In the genomic region with DNA sequence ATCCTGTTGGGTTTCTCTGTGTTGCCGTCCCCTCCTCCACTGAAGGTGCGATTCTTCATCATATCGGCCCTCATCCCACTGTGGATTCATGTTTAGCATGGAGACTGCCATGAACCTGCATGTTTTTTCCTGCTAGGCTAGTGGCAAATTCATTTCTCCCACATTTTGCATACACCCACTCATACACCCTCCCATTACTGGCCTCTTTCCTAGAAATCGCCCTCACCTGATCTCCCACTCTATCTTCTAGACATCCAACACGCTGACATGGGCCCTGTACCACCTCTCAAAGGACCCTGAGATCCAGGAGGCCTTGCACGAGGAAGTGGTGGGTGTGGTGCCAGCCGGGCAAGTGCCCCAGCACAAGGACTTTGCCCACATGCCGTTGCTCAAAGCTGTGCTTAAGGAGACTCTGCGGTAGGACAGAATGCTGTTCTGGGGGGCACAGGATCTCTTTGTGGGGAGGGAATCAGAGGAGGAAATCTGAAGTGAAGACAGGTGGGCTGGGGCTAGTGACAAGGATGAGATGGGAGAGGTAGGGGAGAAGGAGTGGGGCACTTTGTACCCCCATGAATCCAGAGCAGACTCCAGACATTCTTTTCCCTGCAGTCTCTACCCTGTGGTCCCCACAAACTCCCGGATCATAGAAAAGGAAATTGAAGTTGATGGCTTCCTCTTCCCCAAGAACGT, we compare ENCODE assay signal across 19 cellular contexts. TPM values are rescaled to one million over a fixed set of nuclear protein-coding genes. Genes with fewer than 3 reads are reported as not detected.
DNase-seq lines count a peak whose midpoint lies in the region; ATAC-seq and TF ChIP-seq lines count a peak whose summit lies in the region.
"Had no signal": no experiment of that assay in that cellular context is flagged by ENCODE, and none has a peak within 500 bp of the region (broad histone marks: within the 10 kb centered on the region; RNA-seq: fewer than 3 reads in every experiment).

No MANE protein-coding gene starts in this region.

- intact Hi-C loops in colonic mucosa (cut with DNase I) (no loop called here), PC-3 (cut with micrococcal nuclease) (no loop called here)

- ATAC-seq in PC-3: no peak
- ATAC-seq: HCT116 had no signal

- no peaks in the 10 kb centered on the region for H3K9me2 ChIP-seq in PC-3 (replicated peaks; ENCODE audit: low read length)

- no peaks in the 10 kb centered on the region for H3K27me3 ChIP-seq in Peyer's patch
- H3K27me3 ChIP-seq in colonic mucosa: no peaks in the 10 kb centered on the region
- H3K27me3 ChIP-seq in mucosa of stomach (ENCODE audit: control insufficient read depth, insufficient read depth, low read length): no peaks in the 10 kb centered on the region
- H3K27me3 ChIP-seq in suprapubic skin: no peaks in the 10 kb centered on the region
- H3K27me3 ChIP-seq in PC-3 (ENCODE audit: low read length): no peaks in the 10 kb centered on the region
- H3K27me3 ChIP-seq: BE2C, MG63 had no signal

- H3K4me3 ChIP-seq in Peyer's patch (no peak overlapping the region), colonic mucosa (no peak overlapping the region), mucosa of stomach (ENCODE audit: low read length) (no peak overlapping the region), suprapubic skin (no peak overlapping the region), PC-3 (ENCODE audit: low read length) (no peak overlapping the region)
- H3K4me3 ChIP-seq: MG63 had no signal

- no peak for TF ChIP-seq CTCF in Peyer's patch (IDR thresholded peaks at IDR 0.05)
- TF ChIP-seq CTCF in colonic mucosa (IDR thresholded peaks at IDR 0.05): no peak
- no peak for TF ChIP-seq CTCF in suprapubic skin (IDR thresholded peaks at IDR 0.05)
- no peak for TF ChIP-seq CTCF in PC-3 (conservative IDR thresholded peaks at IDR 0.05; ENCODE audit: low read depth, low read length)

- no peaks in the 10 kb centered on the region for H3F3A ChIP-seq in PC-3 (ENCODE audit: low read length, unreplicated experiment)

- H3K9me3 ChIP-seq in Peyer's patch (no peaks in the 10 kb centered on the region), colonic mucosa (no peaks in the 10 kb centered on the region), mucosa of stomach (ENCODE audit: control insufficient read depth, low read length) (no peaks in the 10 kb centered on the region), suprapubic skin (no peaks in the 10 kb centered on the region), PC-3 (ENCODE audit: low read length) (no peaks in the 10 kb centered on the region)
- H3K9me3 ChIP-seq: BE2C, MG63 had no signal

- no peak for TF ChIP-seq POLR2A in Peyer's patch (IDR thresholded peaks at IDR 0.05)
- no peak for TF ChIP-seq POLR2A in suprapubic skin (IDR thresholded peaks at IDR 0.05)

- H3K36me3 ChIP-seq in Peyer's patch: peaks cover 0 to 52% (median 0%) of the 10 kb centered on the region in 3 donors
- no peaks in the 10 kb centered on the region for H3K36me3 ChIP-seq in colonic mucosa
- H3K36me3 ChIP-seq in mucosa of stomach (ENCODE audit: control insufficient read depth, insufficient read depth, low read length): no peaks in the 10 kb centered on the region
- peaks cover 29% of the 10 kb centered on the region for H3K36me3 ChIP-seq in suprapubic skin
- H3K36me3 ChIP-seq in PC-3 (ENCODE audit: low read depth, low read length): no peaks in the 10 kb centered on the region
- H3K36me3 ChIP-seq: BE2C, MG63 had no signal

- POLR2A ChIA-PET in PC-3 (lab: Charles Lee; ENCODE audit: unreplicated experiment): no interaction called here

- CTCF ChIA-PET in PC-3 (lab: Charles Lee): no interaction called here

- DNase-seq in Peyer's patch: peak in 2 of 3 donors; percentile 71 to 74
- DNase-seq in colonic mucosa: peak; percentile 78
- no peak for DNase-seq in suprapubic skin (ENCODE audit: low spot score in 2 of 2)
- no peak for DNase-seq in islet precursor cell
- no peak for DNase-seq in PC-3
- DNase-seq in NCI-H82 (lab: John Stamatoyannopoulos, UW): no peak
- DNase-seq: BE2C, DMS53, GDM1, GOT3, MG63, NCI-H1417 treated with DMSO at 0.1 percent for 48 hours, NCI-H187 treated with DMSO at 0.1 percent for 48 hours, NCI-H2107, NCI-H2227 treated with DMSO at 0.1 percent for 48 hours, NCI-H510A had no signal

- no peaks in the 10 kb centered on the region for H3K79me2 ChIP-seq in PC-3 (ENCODE audit: low read length)

- no peak overlapping the region for H2AFZ ChIP-seq in PC-3 (ENCODE audit: low read length)

- 73% methylated on average over 11 of the region's 11 CpGs for WGBS in suprapubic skin

- H3K9ac ChIP-seq in colonic mucosa (ENCODE audit: low read depth in 2 of 2, low read length in 2 of 2) (peak overlapping the region in 1 of 2 donors; percentile 57), mucosa of stomach (ENCODE audit: low read length) (peak overlapping the region; percentile 2), PC-3 (ENCODE audit: low read length) (no peak overlapping the region)

- H3K4me2 ChIP-seq in PC-3 (ENCODE audit: low read length): no peak overlapping the region

- TF ChIP-seq EP300 in suprapubic skin (IDR thresholded peaks at IDR 0.05): no peak

- no peaks in the 10 kb centered on the region for H4K20me1 ChIP-seq in PC-3 (ENCODE audit: low read length)

- no TSS peak for BruUV-seq in PC-3 (replicated peaks; lab: Mats Ljungman, UMichigan)

- peak overlapping the region in 1 of 4 donors; percentile 57 for H3K27ac ChIP-seq in Peyer's patch
- no peak overlapping the region for H3K27ac ChIP-seq in colonic mucosa
- peak overlapping the region; percentile 34 for H3K27ac ChIP-seq in suprapubic skin
- H3K27ac ChIP-seq in PC-3 (ENCODE audit: low read length): no peak overlapping the region

- no peaks in the 10 kb centered on the region for H3K4me1 ChIP-seq in Peyer's patch
- no peaks in the 10 kb centered on the region for H3K4me1 ChIP-seq in colonic mucosa
- peaks cover 19% of the 10 kb centered on the region for H3K4me1 ChIP-seq in mucosa of stomach (ENCODE audit: control insufficient read depth, insufficient read depth, low read length)
- peaks cover 10% of the 10 kb centered on the region for H3K4me1 ChIP-seq in suprapubic skin
- no peaks in the 10 kb centered on the region for H3K4me1 ChIP-seq in PC-3 (ENCODE audit: insufficient read depth, low read length)
- H3K4me1 ChIP-seq: BE2C had no signal

RNA-seq across cellular contexts. Expression of gene PRKAG3, which starts 17.7 kb away (rescaled TPM):
- total RNA-seq in Peyer's patch (not detected), colonic mucosa (not detected), suprapubic skin (under 1 TPM in 1 of 4 donors, not detected in 3; 0.26 TPM), PC-3 (2014; rRNA removed) (not detected in 2 replicates)
- total RNA-seq: A673 had no signal

RNA-seq across cellular contexts. Expression of gene CYP27A1, which starts 32.0 kb away (rescaled TPM):
- total RNA-seq in Peyer's patch: 100 to 1,000 TPM in 3 of 4 donors, 10 to 100 TPM in 1; 68.5 to 277 (median 168) TPM
- 10 to 100 TPM; 21.7 to 54.0 TPM for total RNA-seq in colonic mucosa
- 10 to 100 TPM; 17.4 to 30.7 (median 21.8) TPM for total RNA-seq in suprapubic skin
- total RNA-seq in PC-3 (2014; rRNA removed): 5.8 and 6.0 TPM in 2 replicates

RNA-seq across cellular contexts. Expression of gene WNT6, which starts 45.7 kb away (rescaled TPM):
- total RNA-seq in Peyer's patch (not detected), colonic mucosa (under 1 TPM; 0.25 to 0.37 TPM), suprapubic skin (1 to 10 TPM; 1.4 to 3.7 (median 2.3) TPM), PC-3 (2014; rRNA removed) (not detected in 2 replicates)
- total RNA-seq: A673 had no signal

Comparison
In these comparisons a context has a peak if more than half of its experiments do, and no peak if none do; other contexts are left out.
1. DNase-seq: peak in Peyer's patch (2 of 3) and colonic mucosa (single experiment); none in suprapubic skin (0 of 2), islet precursor cell (single experiment), PC-3 (single experiment) and NCI-H82 (single experiment).